14 cellular contexts compared by ENCODE assay signal in the genomic region with DNA sequence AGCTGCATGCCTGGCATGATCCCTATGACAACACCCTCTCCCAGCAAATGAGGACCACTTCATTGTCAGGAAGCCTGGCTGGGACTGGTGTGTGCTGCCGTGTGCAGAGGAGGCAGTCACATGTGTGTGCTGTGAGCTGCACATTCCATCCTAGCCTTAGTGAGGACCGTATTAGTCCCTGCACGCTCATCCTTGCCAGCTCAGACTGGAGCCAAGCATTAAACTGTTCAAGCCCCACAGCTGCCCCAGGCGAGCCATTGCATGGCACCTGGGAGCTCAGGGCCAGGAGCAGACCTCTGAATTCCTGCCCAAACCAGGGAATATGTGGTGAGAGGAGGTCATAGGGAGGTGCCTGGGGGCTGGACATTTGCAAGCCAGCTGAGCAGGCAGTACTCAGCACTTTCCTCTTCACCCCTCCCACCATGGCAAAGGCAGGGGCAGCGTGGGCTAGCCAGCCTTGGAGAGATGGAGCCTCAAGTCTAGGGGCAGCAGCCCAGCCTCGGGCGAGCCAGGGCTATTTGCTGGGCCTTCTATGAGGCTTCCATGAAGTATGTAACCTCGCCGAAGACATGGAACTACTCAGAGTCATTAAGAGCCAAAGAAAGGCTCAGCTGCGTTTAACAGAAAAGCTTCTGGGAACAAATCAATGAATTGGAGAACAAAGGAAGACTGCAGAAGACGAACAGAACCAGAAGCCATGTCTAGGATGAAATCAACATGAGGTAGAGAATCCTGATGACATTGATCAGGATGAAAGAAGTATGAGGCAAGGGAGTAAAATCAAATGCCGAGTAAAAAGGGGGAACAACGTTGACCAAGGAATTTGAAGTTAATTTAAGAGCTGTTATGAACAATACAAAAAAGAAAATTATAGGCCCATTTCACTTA. TPM values are rescaled to one million over a fixed set of nuclear protein-coding genes. Genes with fewer than 3 reads are reported as not detected.
DNase-seq lines count a peak whose midpoint lies in the region; ATAC-seq and TF ChIP-seq lines count a peak whose summit lies in the region.
"Had no signal": no experiment of that assay in that cellular context is flagged by ENCODE, and none has a peak within 500 bp of the region (broad histone marks: within the 10 kb centered on the region; RNA-seq: fewer than 3 reads in every experiment).

No MANE protein-coding gene starts in this region.

- intact Hi-C loops in ascending aorta (cut with DNase I): loop anchor here (1.0 kb wide), 2 partner anchors 8 to 14 kb away; no protein-coding TSS in a partner anchor
- intact Hi-C loops in left ventricle myocardium inferior (cut with micrococcal nuclease): no loop called here
- intact Hi-C loops in activated CD4-positive, alpha-beta memory T cell treated with anti-CD3 and anti-CD28 coated beads for 36 hours (cut with micrococcal nuclease): no loop called here

- peaks cover 57% of the 10 kb centered on the region for H3K4me1 ChIP-seq in GM23248 (ENCODE audit: insufficient read depth)
- peaks cover 13 to 39% of the 10 kb centered on the region in 2 donors for H3K4me1 ChIP-seq in ascending aorta
- peaks cover 53% of the 10 kb centered on the region for H3K4me1 ChIP-seq in left ventricle myocardium inferior
- H3K4me1 ChIP-seq: prostate gland had no signal

- DNase-seq in GM23248 (peak; percentile 93), ascending aorta (ENCODE audit: low spot score in 2 of 2) (peak; percentile 69 to 94), left ventricle myocardium inferior (peak; percentile 52), substantia nigra (lab: John Stamatoyannopoulos, UW) (peak in 1 of 49 donors; percentile 15), NCI-H2029 treated with DMSO at 0.1 percent for 48 hours (lab: John Stamatoyannopoulos, UW) (no peak)
- no peak for DNase-seq in activated CD4-positive, alpha-beta memory T cell treated with anti-CD3 and anti-CD28 coated beads for 36 hours
- DNase-seq: amniotic stem cell, DMS153, erythroblast, lower lobe of right lung, NCI-H774, T-cell had no signal

- no peak for ATAC-seq in GM21423 (IDR thresholded peaks at IDR 0.05; ENCODE audit: unreplicated experiment)
- ATAC-seq: T-cell had no signal

- CTCF ChIA-PET in activated CD4-positive, alpha-beta memory T cell treated with anti-CD3 and anti-CD28 coated beads for 36 hours (lab: Charles Lee): no interaction called here

- H3K9me3 ChIP-seq in GM23248 (ENCODE audit: low read depth) (no peaks in the 10 kb centered on the region), ascending aorta (no peaks in the 10 kb centered on the region), left ventricle myocardium inferior (replicated peaks) (no peaks in the 10 kb centered on the region)
- H3K9me3 ChIP-seq: lower lobe of right lung, prostate gland had no signal

- peaks cover 43% of the 10 kb centered on the region for H3F3A ChIP-seq in GM23248 (ENCODE audit: insufficient read depth)

- peak overlapping the region; percentile 63 for H2AFZ ChIP-seq in GM23248

- no peak for TF ChIP-seq CTCF in ascending aorta (IDR thresholded peaks at IDR 0.05)
- TF ChIP-seq CTCF in left ventricle myocardium inferior (IDR thresholded peaks at IDR 0.05; ENCODE audit: borderline replicate concordance): no peak

- in situ Hi-C loops in GM23248 (cut with MboI): no loop called here

- H3K9me3 Mint-ChIP-seq in activated CD4-positive, alpha-beta memory T cell treated with anti-CD3 and anti-CD28 coated beads for 36 hours: no peaks in the 10 kb centered on the region
- H3K9me3 Mint-ChIP-seq: T-cell had no signal

- no peaks in the 10 kb centered on the region for H3K79me2 ChIP-seq in GM23248 (ENCODE audit: insufficient read depth)

- H3K36me3 ChIP-seq in GM23248 (ENCODE audit: low read depth): no peaks in the 10 kb centered on the region
- H3K36me3 ChIP-seq in ascending aorta: no peaks in the 10 kb centered on the region
- H3K36me3 ChIP-seq in left ventricle myocardium inferior: no peaks in the 10 kb centered on the region
- H3K36me3 ChIP-seq: lower lobe of right lung, prostate gland had no signal

- H3K9me2 ChIP-seq in GM23248 (ENCODE audit: insufficient read depth): no peaks in the 10 kb centered on the region

- H3K9ac ChIP-seq in GM23248: peak overlapping the region; percentile 34

- H3K27me3 ChIP-seq in GM23248 (replicated peaks; ENCODE audit: insufficient read depth) (no peaks in the 10 kb centered on the region), ascending aorta (no peaks in the 10 kb centered on the region), left ventricle myocardium inferior (ENCODE audit: low read depth) (no peaks in the 10 kb centered on the region)

- no peak overlapping the region for H3K4me3 ChIP-seq in GM23248
- H3K4me3 ChIP-seq in ascending aorta: no peak overlapping the region
- no peak overlapping the region for H3K4me3 ChIP-seq in left ventricle myocardium inferior
- H3K4me3 ChIP-seq: lower lobe of right lung, prostate gland had no signal

- POLR2A ChIA-PET in activated CD4-positive, alpha-beta memory T cell treated with anti-CD3 and anti-CD28 coated beads for 36 hours (lab: Charles Lee): no interaction called here

- H3K4me2 ChIP-seq in GM23248 (ENCODE audit: unreplicated experiment): peak overlapping the region; percentile 11

- H3K4me3 Mint-ChIP-seq in activated CD4-positive, alpha-beta memory T cell treated with anti-CD3 and anti-CD28 coated beads for 36 hours: no peak overlapping the region
- H3K4me3 Mint-ChIP-seq: T-cell had no signal

- H4K20me1 ChIP-seq in GM23248 (ENCODE audit: insufficient read depth): no peaks in the 10 kb centered on the region

- 8% methylated on average over 12 to 13 of the region's 13 CpGs for WGBS in GM23248 (ENCODE audit: low coverage in 1 of 2, low lambda C conversion rate in 2 of 2, missing lambda C conversion rate in 2 of 2), 2 experiments

- H3K4me1 Mint-ChIP-seq in activated CD4-positive, alpha-beta memory T cell treated with anti-CD3 and anti-CD28 coated beads for 36 hours (ENCODE audit: low read depth): no peaks in the 10 kb centered on the region
- H3K4me1 Mint-ChIP-seq: T-cell had no signal

- no peaks in the 10 kb centered on the region for H3K27me3 Mint-ChIP-seq in activated CD4-positive, alpha-beta memory T cell treated with anti-CD3 and anti-CD28 coated beads for 36 hours

- H3K27ac Mint-ChIP-seq in activated CD4-positive, alpha-beta memory T cell treated with anti-CD3 and anti-CD28 coated beads for 36 hours: no peak overlapping the region
- H3K27ac Mint-ChIP-seq: T-cell had no signal

- H3K36me3 Mint-ChIP-seq in activated CD4-positive, alpha-beta memory T cell treated with anti-CD3 and anti-CD28 coated beads for 36 hours: no peaks in the 10 kb centered on the region
- H3K36me3 Mint-ChIP-seq: T-cell had no signal

- H3K27ac ChIP-seq in GM23248 (peak overlapping the region; percentile 63), ascending aorta (peak overlapping the region; percentile 87 to 93), left ventricle myocardium inferior (replicated peaks) (peak overlapping the region; percentile 85), substantia nigra (ENCODE audit: low read depth, low read length, poor library complexity, severe bottlenecking) (peak overlapping the region; percentile 64)

RNA-seq across cellular contexts. Expression of a gene that starts 8.6 kb away (rescaled TPM):
- 24.5 and 47.3 TPM in 2 replicates for total RNA-seq in GM23248 (2014; rRNA removed; shearing (Covaris generic))
- polyA plus RNA-seq in GM23248 (2016; fragmentation: Nextera tagmentation; extraction: Ambion mirVana): 20.8 and 23.6 TPM in 2 replicates
- total RNA-seq in ascending aorta (377 TPM), left ventricle myocardium inferior (37.0 TPM)
- total RNA-seq in activated CD4-positive, alpha-beta memory T cell treated with anti-CD3 and anti-CD28 coated beads for 36 hours: not detected

RNA-seq across cellular contexts. Expression of a gene that starts 39.0 kb away (rescaled TPM):
- 9.9 and 11.1 TPM in 2 replicates for total RNA-seq in GM23248 (2014; rRNA removed; shearing (Covaris generic))
- polyA plus RNA-seq in GM23248 (2016; fragmentation: Nextera tagmentation; extraction: Ambion mirVana): 5.2 and 5.7 TPM in 2 replicates
- total RNA-seq in ascending aorta (62.6 TPM), left ventricle myocardium inferior (0.33 TPM)
- under 1 TPM; 0.71 to 0.77 TPM for total RNA-seq in activated CD4-positive, alpha-beta memory T cell treated with anti-CD3 and anti-CD28 coated beads for 36 hours

RNA-seq across cellular contexts. Expression of a gene that starts 55.1 kb away (rescaled TPM):
- 7.0 and 8.6 TPM in 2 replicates for total RNA-seq in GM23248 (2014; rRNA removed; shearing (Covaris generic))
- polyA plus RNA-seq in GM23248 (2016; fragmentation: Nextera tagmentation; extraction: Ambion mirVana): 17.5 and 19.3 TPM in 2 replicates
- 0.75 TPM for total RNA-seq in ascending aorta
- total RNA-seq in left ventricle myocardium inferior: 6.7 TPM
- 10 to 100 TPM; 35.7 to 38.0 TPM for total RNA-seq in activated CD4-positive, alpha-beta memory T cell treated with anti-CD3 and anti-CD28 coated beads for 36 hours

Comparison
In these comparisons a context has a peak if more than half of its experiments do, and no peak if none do; other contexts are left out.
1. DNase-seq: peak in GM23248 (single experiment), ascending aorta (2 of 2) and left ventricle myocardium inferior (single experiment); none in activated CD4-positive, alpha-beta memory T cell treated with anti-CD3 and anti-CD28 coated beads for 36 hours (single experiment) and NCI-H2029 treated with DMSO at 0.1 percent for 48 hours (single experiment).
2. RNA of a gene that starts 8.6 kb away (total RNA-seq): 377 TPM in ascending aorta (single experiment), 24.5 to 47.3 TPM in GM23248 and 37.0 TPM in left ventricle myocardium inferior (single experiment); not detected in activated CD4-positive, alpha-beta memory T cell treated with anti-CD3 and anti-CD28 coated beads for 36 hours; every median in the first group is over 10 times any median in the second.
3. Peak in every context shown above with its lines, with median percentiles within 50 percentile points of each other: H3K27ac ChIP-seq.